11 cellular contexts compared by ENCODE assay signal in the genomic region with DNA sequence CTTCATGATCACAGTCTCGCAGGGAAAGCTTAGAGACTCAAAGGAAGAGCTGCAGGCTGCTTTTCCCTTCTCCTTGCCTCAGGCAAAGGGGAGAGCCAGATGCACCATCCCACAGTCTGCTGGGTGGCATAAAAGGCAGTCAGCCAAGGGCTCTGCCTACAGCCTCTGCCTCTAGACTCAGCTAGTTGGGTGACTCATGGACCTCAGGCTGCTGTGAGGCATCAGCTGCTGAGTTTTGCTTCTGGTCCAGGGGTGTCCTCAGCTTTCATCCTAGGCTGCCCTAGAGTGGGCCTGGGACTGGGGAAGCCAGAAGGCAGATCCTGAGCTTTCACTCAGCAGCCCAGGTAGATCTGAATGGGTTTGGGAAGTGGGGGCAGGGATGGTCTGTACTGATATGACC. TPM values are rescaled to one million over a fixed set of nuclear protein-coding genes. Genes with fewer than 3 reads are reported as not detected.
DNase-seq lines count a peak whose midpoint lies in the region; ATAC-seq lines count a peak whose summit lies in the region.
"Had no signal": no experiment of that assay in that cellular context is flagged by ENCODE, and none has a peak within 500 bp of the region (broad histone marks: within the 10 kb centered on the region; RNA-seq: fewer than 3 reads in every experiment).

No MANE protein-coding gene starts in this region.

- ATAC-seq in left colon (no peak), GM18517 (IDR thresholded peaks at IDR 0.05; ENCODE audit: unreplicated experiment) (no peak), HG03442 (IDR thresholded peaks at IDR 0.05; ENCODE audit: unreplicated experiment) (no peak)

- intact Hi-C loops in left colon (cut with DNase I, micrococcal nuclease): no loop called here

- peak; percentile 2 for DNase-seq in NCI-H345 (lab: John Stamatoyannopoulos, UW)
- no peak for DNase-seq in NCI-H345 treated with DMSO at 0.1 percent for 48 hours (lab: John Stamatoyannopoulos, UW; ENCODE audit: unreplicated experiment)
- DNase-seq in NCI-H460 (ENCODE audit: extremely low read depth, low read depth): peak; percentile 11
- peak; percentile 59 for DNase-seq in fibroblast of gingiva (ENCODE audit: low read depth)
- DNase-seq in renal cortical epithelial cell (ENCODE audit: low read depth): peak; percentile 89
- no peak for DNase-seq in left colon
- DNase-seq: activated effector memory CD4-positive, alpha-beta T cell treated with Interleukin-2 at 50 U/mL for 16 hours; stimulated activated CD4-positive, alpha-beta T cell treated with anti-CD3 and anti-CD28 coated beads, Interleukin-12 subunit alpha, Interleukin-12 subunit beta, amount 100 ng/mL, for 4 hours had no signal

RNA-seq across cellular contexts. Expression of a gene that starts 11.7 kb away (rescaled TPM):
- 0.02 TPM in 1 of 2 replicates, not detected in the other for total RNA-seq in NCI-H460 (2014; rRNA removed; shearing (Covaris generic))
- polyA plus RNA-seq in NCI-H460 (2014; cell fraction: nucleus; rRNA removed): 0.03 and 0.13 TPM in 2 replicates
- total RNA-seq in renal cortical epithelial cell: 0.05 and 0.35 TPM in 2 replicates
- total RNA-seq in left colon: under 1 TPM; 0.42 to 0.46 TPM
- polyA plus RNA-seq: AG04450 had no signal

Comparison
In these comparisons a context has a peak if more than half of its experiments do, and no peak if none do; other contexts are left out.
1. DNase-seq: peak in NCI-H345 (single experiment), NCI-H460 (single experiment), fibroblast of gingiva (single experiment) and renal cortical epithelial cell (single experiment); none in NCI-H345 treated with DMSO at 0.1 percent for 48 hours (single experiment) and left colon (0 of 2).